4 cellular contexts compared by ENCODE assay signal in genomic region chr9:14664022-14664421, GRCh38. TPM values are rescaled to one million over a fixed set of nuclear protein-coding genes. Genes with fewer than 3 reads are reported as not detected.
"Had no signal": no experiment of that assay in that cellular context is flagged by ENCODE, and none has a peak within 500 bp of the region (broad histone marks: within the 10 kb centered on the region; RNA-seq: fewer than 3 reads in every experiment).

No MANE protein-coding gene starts in this region.

RNA-seq across cellular contexts. Expression of gene CER1, which starts 58.5 kb away (rescaled TPM):
- total RNA-seq: LHCN-M2, M059J, MCF 10A, NCI-H460 had no signal
